Comparison of ENCODE assay signal across 1 cellular context in the genomic region with DNA sequence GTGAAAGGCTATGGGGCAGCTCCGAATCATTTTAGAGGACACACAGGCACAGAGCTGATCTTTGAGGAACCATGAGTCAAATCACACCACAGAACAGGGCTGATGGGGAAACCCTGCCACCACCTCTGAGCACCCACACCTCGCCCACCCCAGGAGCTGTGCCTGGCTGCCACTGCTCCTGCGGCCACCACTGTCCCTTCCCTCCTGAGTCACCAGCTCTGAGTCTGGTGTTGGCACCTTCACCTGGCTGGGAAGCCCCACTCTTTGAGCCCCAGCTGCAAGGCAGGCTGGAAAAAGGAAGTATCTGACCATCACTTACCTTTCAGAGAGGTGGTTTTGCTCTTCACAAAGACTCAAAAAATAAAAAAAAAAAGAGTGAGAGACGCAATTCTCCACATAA.
TF ChIP-seq lines count a peak whose summit lies in the region.

No MANE protein-coding gene starts in this region.

TF ChIP-seq in GM12878, 131 proteins besides CTCF, POLR2A, EP300 and RAD21 (continued from another document):
- TF ChIP-seq POU2F2 (IDR thresholded peaks at IDR 0.05; ENCODE audit: borderline replicate concordance, low read depth, low read length) (peak; percentile 65; the same call in 2 of the 3 replicates), WRNIP1 (IDR thresholded peaks at IDR 0.05; ENCODE audit: borderline replicate concordance, low read depth, low read length) (no peak), MEF2B (IDR thresholded peaks at IDR 0.05; ENCODE audit: partially characterized antibody, poor library complexity, severe bottlenecking) (peak; percentile 75), JUND (IDR thresholded peaks at IDR 0.05; ENCODE audit: low read depth, low read length) (peak; percentile 64; the same call in 1 of the 2 replicates), ATF7 (IDR thresholded peaks at IDR 0.05; ENCODE audit: low read depth) (peak; percentile 84), RB1 (IDR thresholded peaks at IDR 0.05; ENCODE audit: borderline replicate concordance) (no peak), ETV6 (conservative IDR thresholded peaks at IDR 0.05 in 1 of 2, IDR thresholded peaks at IDR 0.05 in 1 of 2; ENCODE audit: borderline replicate concordance in 1 of 2, low read depth in 1 of 2) (peak in 1 of 2 experiments; percentile 84; a peak in 2 of 4 replicates), ZZZ3 (IDR thresholded peaks at IDR 0.05; ENCODE audit: control insufficient read depth, insufficient read length, low read depth) (no peak), GABPA (IDR thresholded peaks at IDR 0.05; ENCODE audit: low read depth) (no peak), CBX5 (IDR thresholded peaks at IDR 0.05; ENCODE audit: low read depth) (no peak), MEF2A (IDR thresholded peaks at IDR 0.05; ENCODE audit: insufficient read depth, low read depth, low read length) (0 out of 2 replicates have a peak, but pooled peaks have one; percentile 65), CBX3 (IDR thresholded peaks at IDR 0.05; ENCODE audit: borderline replicate concordance, low read depth) (no peak), CREM (IDR thresholded peaks at IDR 0.05; ENCODE audit: low read depth) (peak; percentile 87), FOS (IDR thresholded peaks at IDR 0.05; ENCODE audit: borderline replicate concordance, extremely low read depth, insufficient read length) (no peak), HCFC1 (IDR thresholded peaks at IDR 0.05; ENCODE audit: low read length) (no peak), CHD4 (IDR thresholded peaks at IDR 0.05) (no peak), NFYA (IDR thresholded peaks at IDR 0.05; ENCODE audit: borderline replicate concordance, low read depth, low read length) (no peak), IKZF2 (IDR thresholded peaks at IDR 0.05) (peak; percentile 98), YBX1 (IDR thresholded peaks at IDR 0.05) (no peak), DPF2 (IDR thresholded peaks at IDR 0.05) (peak; percentile 97), SRF (IDR thresholded peaks at IDR 0.05; ENCODE audit: low read depth in 2 of 2, low read length in 2 of 2) (peak in 1 of 2 experiments; percentile 35; a peak in 1 of 4 replicates), ZNF207 (IDR thresholded peaks at IDR 0.05; ENCODE audit: borderline replicate concordance) (no peak), SP1 (IDR thresholded peaks at IDR 0.05; ENCODE audit: low read depth, low read length) (peak; percentile 64), POLR2AphosphoS2 (IDR thresholded peaks at IDR 0.05; ENCODE audit: low read depth, low read length) (no peak), SIN3A (IDR thresholded peaks at IDR 0.05; ENCODE audit: low read depth, low read length) (no peak), RELA (IDR thresholded peaks at IDR 0.05; ENCODE audit: borderline replicate concordance, partially characterized antibody) (peak; percentile 95), IRF4 (IDR thresholded peaks at IDR 0.05; ENCODE audit: low read depth, low read length) (peak; percentile 92), ZBED1 (IDR thresholded peaks at IDR 0.05; ENCODE audit: borderline replicate concordance) (peak; percentile 92; the same call in 1 of the 2 replicates), CHD2 (IDR thresholded peaks at IDR 0.05; ENCODE audit: borderline replicate concordance, low read depth, low read length) (0 out of 2 replicates have a peak, but pooled peaks have one; percentile 35), CBFB (IDR thresholded peaks at IDR 0.05; ENCODE audit: low read depth) (peak; percentile 89), NR2F1 (conservative IDR thresholded peaks at IDR 0.05) (peak; percentile 62)
- TF ChIP-seq, protein P1, sequence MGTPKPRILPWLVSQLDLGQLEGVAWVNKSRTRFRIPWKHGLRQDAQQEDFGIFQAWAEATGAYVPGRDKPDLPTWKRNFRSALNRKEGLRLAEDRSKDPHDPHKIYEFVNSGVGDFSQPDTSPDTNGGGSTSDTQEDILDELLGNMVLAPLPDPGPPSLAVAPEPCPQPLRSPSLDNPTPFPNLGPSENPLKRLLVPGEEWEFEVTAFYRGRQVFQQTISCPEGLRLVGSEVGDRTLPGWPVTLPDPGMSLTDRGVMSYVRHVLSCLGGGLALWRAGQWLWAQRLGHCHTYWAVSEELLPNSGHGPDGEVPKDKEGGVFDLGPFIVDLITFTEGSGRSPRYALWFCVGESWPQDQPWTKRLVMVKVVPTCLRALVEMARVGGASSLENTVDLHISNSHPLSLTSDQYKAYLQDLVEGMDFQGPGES (IDR thresholded peaks at IDR 0.05): no peak
- TF ChIP-seq, protein P2, sequence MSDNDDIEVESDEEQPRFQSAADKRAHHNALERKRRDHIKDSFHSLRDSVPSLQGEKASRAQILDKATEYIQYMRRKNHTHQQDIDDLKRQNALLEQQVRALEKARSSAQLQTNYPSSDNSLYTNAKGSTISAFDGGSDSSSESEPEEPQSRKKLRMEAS (IDR thresholded peaks at IDR 0.05; ENCODE audit: low read depth, low read length): peak; percentile 39; the same call in 1 of the 2 replicates
- TF ChIP-seq, protein P3, sequence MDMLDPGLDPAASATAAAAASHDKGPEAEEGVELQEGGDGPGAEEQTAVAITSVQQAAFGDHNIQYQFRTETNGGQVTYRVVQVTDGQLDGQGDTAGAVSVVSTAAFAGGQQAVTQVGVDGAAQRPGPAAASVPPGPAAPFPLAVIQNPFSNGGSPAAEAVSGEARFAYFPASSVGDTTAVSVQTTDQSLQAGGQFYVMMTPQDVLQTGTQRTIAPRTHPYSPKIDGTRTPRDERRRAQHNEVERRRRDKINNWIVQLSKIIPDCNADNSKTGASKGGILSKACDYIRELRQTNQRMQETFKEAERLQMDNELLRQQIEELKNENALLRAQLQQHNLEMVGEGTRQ (IDR thresholded peaks at IDR 0.05; ENCODE audit: borderline replicate concordance, low read depth, low read length): no peak
- TF ChIP-seq, protein P4, sequence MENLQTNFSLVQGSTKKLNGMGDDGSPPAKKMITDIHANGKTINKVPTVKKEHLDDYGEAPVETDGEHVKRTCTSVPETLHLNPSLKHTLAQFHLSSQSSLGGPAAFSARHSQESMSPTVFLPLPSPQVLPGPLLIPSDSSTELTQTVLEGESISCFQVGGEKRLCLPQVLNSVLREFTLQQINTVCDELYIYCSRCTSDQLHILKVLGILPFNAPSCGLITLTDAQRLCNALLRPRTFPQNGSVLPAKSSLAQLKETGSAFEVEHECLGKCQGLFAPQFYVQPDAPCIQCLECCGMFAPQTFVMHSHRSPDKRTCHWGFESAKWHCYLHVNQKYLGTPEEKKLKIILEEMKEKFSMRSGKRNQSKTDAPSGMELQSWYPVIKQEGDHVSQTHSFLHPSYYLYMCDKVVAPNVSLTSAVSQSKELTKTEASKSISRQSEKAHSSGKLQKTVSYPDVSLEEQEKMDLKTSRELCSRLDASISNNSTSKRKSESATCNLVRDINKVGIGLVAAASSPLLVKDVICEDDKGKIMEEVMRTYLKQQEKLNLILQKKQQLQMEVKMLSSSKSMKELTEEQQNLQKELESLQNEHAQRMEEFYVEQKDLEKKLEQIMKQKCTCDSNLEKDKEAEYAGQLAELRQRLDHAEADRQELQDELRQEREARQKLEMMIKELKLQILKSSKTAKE (IDR thresholded peaks at IDR 0.05; ENCODE audit: low read depth, poor library complexity, severe bottlenecking): peak; percentile 80
- TF ChIP-seq, protein P5, sequence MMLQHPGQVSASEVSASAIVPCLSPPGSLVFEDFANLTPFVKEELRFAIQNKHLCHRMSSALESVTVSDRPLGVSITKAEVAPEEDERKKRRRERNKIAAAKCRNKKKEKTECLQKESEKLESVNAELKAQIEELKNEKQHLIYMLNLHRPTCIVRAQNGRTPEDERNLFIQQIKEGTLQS (IDR thresholded peaks at IDR 0.05; ENCODE audit: borderline replicate concordance, extremely low read depth, low read depth, low read length): no peak
- TF ChIP-seq, protein P6, sequence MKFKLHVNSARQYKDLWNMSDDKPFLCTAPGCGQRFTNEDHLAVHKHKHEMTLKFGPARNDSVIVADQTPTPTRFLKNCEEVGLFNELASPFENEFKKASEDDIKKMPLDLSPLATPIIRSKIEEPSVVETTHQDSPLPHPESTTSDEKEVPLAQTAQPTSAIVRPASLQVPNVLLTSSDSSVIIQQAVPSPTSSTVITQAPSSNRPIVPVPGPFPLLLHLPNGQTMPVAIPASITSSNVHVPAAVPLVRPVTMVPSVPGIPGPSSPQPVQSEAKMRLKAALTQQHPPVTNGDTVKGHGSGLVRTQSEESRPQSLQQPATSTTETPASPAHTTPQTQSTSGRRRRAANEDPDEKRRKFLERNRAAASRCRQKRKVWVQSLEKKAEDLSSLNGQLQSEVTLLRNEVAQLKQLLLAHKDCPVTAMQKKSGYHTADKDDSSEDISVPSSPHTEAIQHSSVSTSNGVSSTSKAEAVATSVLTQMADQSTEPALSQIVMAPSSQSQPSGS (IDR thresholded peaks at IDR 0.05; ENCODE audit: low read length): no peak
